ENCODE assay signal across 1 cellular context in genomic region chr5:110738812-110739651, GRCh38.
TF ChIP-seq lines count a peak whose summit lies in the region.

TSS of gene SLC25A46 (plus strand) at chr5:110739007. CDS start at chr5:110739120, 113 bp downstream.

TF ChIP-seq in HEK293, 187 proteins besides CTCF, POLR2A, EP300 and RAD21 (continued from another document and continues in another):
- TF ChIP-seq TSHZ1 (tag by site-specific recombination; IDR thresholded peaks at IDR 0.05; ENCODE audit: borderline replicate concordance) = no peak; the same call in 1 of the 2 replicates
- TF ChIP-seq ZNF248 (tag by site-specific recombination; IDR thresholded peaks at IDR 0.05) = no peak
- no peak for TF ChIP-seq EGR2 (tag by site-specific recombination; IDR thresholded peaks at IDR 0.05; ENCODE audit: low read depth)
- TF ChIP-seq AEBP2 (tag by site-specific recombination; IDR thresholded peaks at IDR 0.05; ENCODE audit: borderline replicate concordance) = no peak
- no peak for TF ChIP-seq ZBTB6 (tag by site-specific recombination; IDR thresholded peaks at IDR 0.05)
- TF ChIP-seq ZNF311 (tag by site-specific recombination; IDR thresholded peaks at IDR 0.05; ENCODE audit: borderline replicate concordance) = no peak
- no peak for TF ChIP-seq KLF1 (tag by site-specific recombination; IDR thresholded peaks at IDR 0.05)
- no peak for TF ChIP-seq ZNF26 (tag by site-specific recombination; IDR thresholded peaks at IDR 0.05)
- TF ChIP-seq ZBTB20 (tag by site-specific recombination; IDR thresholded peaks at IDR 0.05) = peak; percentile 99
- peak; percentile 84 for TF ChIP-seq ZNF76 (tag by site-specific recombination; IDR thresholded peaks at IDR 0.05; ENCODE audit: borderline replicate concordance, low read depth)
- TF ChIP-seq ZNF510 (tag by site-specific recombination; IDR thresholded peaks at IDR 0.05; ENCODE audit: insufficient replicate concordance) = no peak
- TF ChIP-seq PRDM6 (tag by site-specific recombination; IDR thresholded peaks at IDR 0.05) = no peak
- TF ChIP-seq ZNF701 (tag by site-specific recombination; IDR thresholded peaks at IDR 0.05) = no peak
- TF ChIP-seq GLIS1 (tag by site-specific recombination; IDR thresholded peaks at IDR 0.05) = peak; percentile 78
- TF ChIP-seq ZNF112 (tag by site-specific recombination; IDR thresholded peaks at IDR 0.05) = no peak
- TF ChIP-seq HOXA7 (CRISPR knock-in tag; IDR thresholded peaks at IDR 0.05; ENCODE audit: borderline replicate concordance) = no peak
- TF ChIP-seq ZNF223 (tag by site-specific recombination; IDR thresholded peaks at IDR 0.05) = no peak
- no peak; the same call in 1 of the 2 replicates for TF ChIP-seq WT1 (tag by site-specific recombination; IDR thresholded peaks at IDR 0.05)
- TF ChIP-seq ZNF530 (tag by site-specific recombination; IDR thresholded peaks at IDR 0.05; ENCODE audit: low read depth) = no peak
- no peak for TF ChIP-seq ZNF548 (tag by site-specific recombination; IDR thresholded peaks at IDR 0.05)
- no peak for TF ChIP-seq ZNF398 (tag by site-specific recombination; IDR thresholded peaks at IDR 0.05)
- peak; percentile 68; the same call in 1 of the 2 replicates for TF ChIP-seq MYNN (tag by site-specific recombination; IDR thresholded peaks at IDR 0.05; ENCODE audit: borderline replicate concordance)
- no peak for TF ChIP-seq ZNF623 (tag by site-specific recombination; IDR thresholded peaks at IDR 0.05)
- TF ChIP-seq ZSCAN23 (tag by site-specific recombination; IDR thresholded peaks at IDR 0.05) = no peak
- TF ChIP-seq ZNF391 (tag by site-specific recombination; IDR thresholded peaks at IDR 0.05; ENCODE audit: borderline replicate concordance, low read depth) = peak; percentile 63; the same call in 1 of the 2 replicates
- TF ChIP-seq ZNF366 (tag by site-specific recombination; conservative IDR thresholded peaks at IDR 0.05) = 0 out of 2 replicates have a peak, but pooled peaks have one; percentile 25
- TF ChIP-seq PBX3 (CRISPR knock-in tag; IDR thresholded peaks at IDR 0.05) = no peak
- no peak for TF ChIP-seq REPIN1 (tag by site-specific recombination; IDR thresholded peaks at IDR 0.05; ENCODE audit: low read depth)
- no peak for TF ChIP-seq ZNF146 (tag by site-specific recombination; IDR thresholded peaks at IDR 0.05)
- 0 out of 2 replicates have a peak, but pooled peaks have one; percentile 10 for TF ChIP-seq ZNF449 (tag by site-specific recombination; IDR thresholded peaks at IDR 0.05)
- TF ChIP-seq HIC1 (tag by site-specific recombination; IDR thresholded peaks at IDR 0.05) = peak; percentile 31; the same call in 1 of the 2 replicates
- TF ChIP-seq IKZF3 (tag by site-specific recombination; IDR thresholded peaks at IDR 0.05) = no peak
- TF ChIP-seq ZNF121 (tag by site-specific recombination; IDR thresholded peaks at IDR 0.05) = no peak
- TF ChIP-seq ZNF341 (tag by site-specific recombination; IDR thresholded peaks at IDR 0.05; ENCODE audit: low read depth) = 0 out of 2 replicates have a peak, but pooled peaks have one; percentile 21
- no peak for TF ChIP-seq ZNF704 (tag by site-specific recombination; IDR thresholded peaks at IDR 0.05)
- no peak for TF ChIP-seq ZNF10 (tag by site-specific recombination; IDR thresholded peaks at IDR 0.05)
- 0 out of 2 replicates have a peak, but pooled peaks have one; percentile 21 for TF ChIP-seq KLF17 (tag by site-specific recombination; IDR thresholded peaks at IDR 0.05)
